Comparison of ENCODE assay signal across 8 cellular contexts in genomic region chr1:223845810-223846667, GRCh38. TPM values are rescaled to one million over a fixed set of nuclear protein-coding genes. Genes with fewer than 3 reads are reported as not detected.
DNase-seq lines count a peak whose midpoint lies in the region; ATAC-seq and TF ChIP-seq lines count a peak whose summit lies in the region.

Gene TP53BP2 (minus strand): TSS chr1:223845947. CDS start chr1:223845680, 267 bp downstream.

- TF ChIP-seq POLR2A in GM19193 (IDR thresholded peaks at IDR 0.05; ENCODE audit: extremely low read depth, insufficient read depth, insufficient read length): peak; percentile 68

- H3K4me2 ChIP-seq in BLaER1 treated with 17β-estradiol and CSF1 and Interleukin-3, amounts not matched to agents 10 nM and 100 nM: peak within 1 kb of the TSS; percentile 79 to 98 (median 88)

- H3K9ac ChIP-seq in BLaER1 treated with 17β-estradiol and CSF1 and Interleukin-3, amounts not matched to agents 10 nM and 100 nM: peak within 1 kb of the TSS; percentile 90 to 99 (median 99)
- H3K9ac ChIP-seq in colonic mucosa (ENCODE audit: low read depth in 2 of 2, low read length in 2 of 2): peak within 1 kb of the TSS; percentile 94 to 97

- peak within 1 kb of the TSS; percentile 76 to 95 (median 92) for H3K4me3 ChIP-seq in BLaER1 treated with 17β-estradiol and CSF1 and Interleukin-3, amounts not matched to agents 10 nM and 100 nM
- H3K4me3 ChIP-seq in colonic mucosa: peak within 1 kb of the TSS; percentile 66

- ATAC-seq in HG03432 (IDR thresholded peaks at IDR 0.05; ENCODE audit: unreplicated experiment): peak; percentile 76
- ATAC-seq in left colon: peak; percentile 92

- H3K27ac ChIP-seq in BLaER1 treated with 17β-estradiol and CSF1 and Interleukin-3, amounts not matched to agents 10 nM and 100 nM: peak within 1 kb of the TSS; percentile 92 to 100 (median 99)
- peak within 1 kb of the TSS; percentile 97 for H3K27ac ChIP-seq in colonic mucosa

- intact Hi-C loops in colonic mucosa (cut with DNase I) (loop anchor here (10.0 kb wide), 1 partner anchor 151 kb away; no protein-coding TSS in a partner anchor), left colon (cut with DNase I, micrococcal nuclease) (no loop called here)

- H3K9me3 ChIP-seq in BLaER1 treated with 17β-estradiol and CSF1 and Interleukin-3, amounts not matched to agents 10 nM and 100 nM (replicated peaks in 1 of 11): peaks cover 0 to 5% (median 0%) of the 10 kb centered on the region in 11 experiments; a peak in 3 of 22 replicates
- no peaks in the 10 kb centered on the region for H3K9me3 ChIP-seq in colonic mucosa

- TF ChIP-seq CTCF in colonic mucosa (IDR thresholded peaks at IDR 0.05): peak; percentile 52

- peaks cover 30 to 48% (median 37%) of the 10 kb centered on the region in 10 experiments for H3K4me1 ChIP-seq in BLaER1 treated with 17β-estradiol and CSF1 and Interleukin-3, amounts not matched to agents 10 nM and 100 nM
- peaks cover 4% of the 10 kb centered on the region for H3K4me1 ChIP-seq in colonic mucosa

- H4K20me1 ChIP-seq in BLaER1 treated with 17β-estradiol and CSF1 and Interleukin-3, amounts not matched to agents 10 nM and 100 nM: peaks cover 24 to 42% (median 38%) of the 10 kb centered on the region in 11 experiments; a peak in 21 of 22 replicates

- peak; percentile 84 for DNase-seq in NCI-H510A (lab: John Stamatoyannopoulos, UW)
- DNase-seq in activated CD4-positive, alpha-beta T cell treated with anti-CD3 and anti-CD28 coated beads for 48 hours: peak; percentile 89
- DNase-seq in colonic mucosa: peak; percentile 85
- DNase-seq in left colon: peak; percentile 89
- peak; percentile 86 for DNase-seq in stimulated activated CD4-positive, alpha-beta T cell treated with anti-CD3 and anti-CD28 coated beads, Interleukin-2, amount 100 ng/mL, for 24 hours

- H3K36me3 ChIP-seq in BLaER1 treated with 17β-estradiol and CSF1 and Interleukin-3, amounts not matched to agents 10 nM and 100 nM: no peaks in the 10 kb centered on the region
- no peaks in the 10 kb centered on the region for H3K36me3 ChIP-seq in colonic mucosa

- no peaks in the 10 kb centered on the region for H3K27me3 ChIP-seq in BLaER1 treated with 17β-estradiol and CSF1 and Interleukin-3, amounts not matched to agents 10 nM and 100 nM
- no peaks in the 10 kb centered on the region for H3K27me3 ChIP-seq in colonic mucosa

RNA-seq across cellular contexts. Expression of gene TP53BP2, which starts in this region (rescaled TPM):
- total RNA-seq in colonic mucosa (10 to 100 TPM; 28.8 to 39.6 TPM), left colon (10 to 100 TPM; 27.4 to 34.3 TPM)

Comparison
In these comparisons a context has a peak if more than half of its experiments do, and no peak if none do; other contexts are left out.
1. Peak in every context shown above with its lines: DNase-seq, ATAC-seq, H3K4me3 ChIP-seq and H3K27ac ChIP-seq.